Comparison of ENCODE assay signal across 11 cellular contexts in genomic region chr17:2124391-2124790, GRCh38.
DNase-seq lines count a peak whose midpoint lies in the region; ATAC-seq, FAIRE-seq and TF ChIP-seq lines count a peak whose summit lies in the region.
"Had no signal": no experiment of that assay in that cellular context is flagged by ENCODE, and none has a peak within 500 bp of the region (broad histone marks: within the 10 kb centered on the region; RNA-seq: fewer than 3 reads in every experiment).

No MANE protein-coding gene starts in this region.

- H3K9ac ChIP-seq in IMR-90 (ENCODE audit: low read depth, low read length), result no peak overlapping the region

- intact Hi-C loops in IMR-90 (cut with micrococcal nuclease) (no loop called here), ascending aorta (cut with DNase I) (no loop called here)

- peak overlapping the region; percentile 91 for H2BK5ac ChIP-seq in IMR-90 (ENCODE audit: low read depth, low read length, poor library complexity, severe bottlenecking)

- H3K27me3 Mint-ChIP-seq in CD4-positive, CD25-positive, alpha-beta regulatory T cell, result no peaks in the 10 kb centered on the region
- H3K27me3 Mint-ChIP-seq: activated B cell treated with CpG ODN at 0.5 μM for 24 hours had no signal

- H4K91ac ChIP-seq in IMR-90 (ENCODE audit: insufficient read depth, low read depth, low read length), result peak overlapping the region; percentile 92

- H3K36me3 Mint-ChIP-seq in CD4-positive, CD25-positive, alpha-beta regulatory T cell, result peaks cover 21% of the 10 kb centered on the region

- H3K27ac ChIP-seq in CD4-positive, CD25-positive, alpha-beta regulatory T cell (ENCODE audit: insufficient read depth, low read length, poor library complexity, severe bottlenecking), result no peak overlapping the region
- H3K27ac ChIP-seq in IMR-90 (ENCODE audit: insufficient read depth, low read length) (peak overlapping the region; percentile 88), esophagus (ENCODE audit: low read depth in 2 of 2, low read length in 1 of 2) (peak overlapping the region; percentile 84 to 94), osteoblast (ENCODE audit: low read depth, low read length) (peak overlapping the region; percentile 75), ascending aorta (peak overlapping the region in 1 of 2 donors; percentile 54)
- no peak overlapping the region for H3K27ac ChIP-seq in effector memory CD4-positive, alpha-beta T cell (ENCODE audit: insufficient read depth, low read length, poor library complexity, severe bottlenecking)

- H2BK20ac ChIP-seq in IMR-90 (ENCODE audit: low read depth, low read length), result peak overlapping the region; percentile 93; the same call in 1 of the 2 replicates

- H3K9me1 ChIP-seq in IMR-90 (ENCODE audit: insufficient read depth, low read length), result peaks cover 19% of the 10 kb centered on the region

- no peak overlapping the region for H2AK9ac ChIP-seq in IMR-90 (replicated peaks; ENCODE audit: low read depth, low read length, poor library complexity)

- CTCF ChIA-PET in IMR-90 (lab: Yijun Ruan, JAX), result interaction anchor here (3.0 kb wide), 1 partner anchor 13 kb away, joined by 14 read pairs; no protein-coding TSS in a partner anchor

- peak overlapping the region in 2 of 3 donors; percentile 82 to 85 for H3K27ac Mint-ChIP-seq in CD4-positive, CD25-positive, alpha-beta regulatory T cell

- peak overlapping the region; percentile 63 to 76 for H4K8ac ChIP-seq in IMR-90 (ENCODE audit: low read depth in 2 of 2, low read length in 2 of 2)

- TF ChIP-seq RAD21 in IMR-90 (IDR thresholded peaks at IDR 0.05; ENCODE audit: low read length), result no peak

- no peaks in the 10 kb centered on the region for H3K9me3 ChIP-seq in CD4-positive, CD25-positive, alpha-beta regulatory T cell (ENCODE audit: control insufficient read depth in 2 of 2, low read length in 2 of 2)
- H3K9me3 ChIP-seq in IMR-90 (ENCODE audit: control insufficient read depth, insufficient read depth, low read length), result no peaks in the 10 kb centered on the region
- H3K9me3 ChIP-seq in esophagus (ENCODE audit: control insufficient read depth in 2 of 2, insufficient read depth in 1 of 2, low read depth in 1 of 2, low read length in 1 of 2), result no peaks in the 10 kb centered on the region
- H3K9me3 ChIP-seq in osteoblast (ENCODE audit: low read depth, low read length), result no peaks in the 10 kb centered on the region
- H3K9me3 ChIP-seq in effector memory CD4-positive, alpha-beta T cell (ENCODE audit: control insufficient read depth, low read length), result no peaks in the 10 kb centered on the region
- H3K9me3 ChIP-seq in ascending aorta, result no peaks in the 10 kb centered on the region

- no TSS peak for BruUV-seq in IMR-90 (replicated peaks; lab: Mats Ljungman, UMichigan)

- no peak overlapping the region for H2AFZ ChIP-seq in IMR-90 (replicated peaks; ENCODE audit: low read length, poor library complexity)
- no peak overlapping the region for H2AFZ ChIP-seq in osteoblast (ENCODE audit: low read length)

- H3K4me2 ChIP-seq in IMR-90 (ENCODE audit: low read depth, low read length) (peak overlapping the region; percentile 18; the same call in 1 of the 2 replicates), osteoblast (ENCODE audit: insufficient read depth, low read length) (no peak overlapping the region)

- DNase-seq in CD4-positive, CD25-positive, alpha-beta regulatory T cell, result no peak
- peak; percentile 65 for DNase-seq in IMR-90
- DNase-seq in osteoblast (ENCODE audit: insufficient read length, low spot score, missing footprints), result no peak
- no peak for DNase-seq in effector memory CD4-positive, alpha-beta T cell
- no peak for DNase-seq in ascending aorta (ENCODE audit: low spot score in 2 of 2)
- no peak for DNase-seq in HTR-8/SVneo (ENCODE audit: insufficient read length, low spot score)
- DNase-seq: activated B cell treated with CpG ODN at 0.5 μM for 24 hours; activated naive CD4-positive, alpha-beta T cell treated with Interleukin-2 at 50 U/mL for 16 hours; NCI-H2029 treated with DMSO at 0.1 percent for 48 hours had no signal

- peak overlapping the region; percentile 74 for H2BK15ac ChIP-seq in IMR-90 (ENCODE audit: low read depth, low read length)

- H3K18ac ChIP-seq in IMR-90 (ENCODE audit: low read depth, low read length), result peak overlapping the region; percentile 69; the same call in 1 of the 2 replicates

- POLR2A ChIA-PET in IMR-90 (lab: Charles Lee; ENCODE audit: unreplicated experiment), result no interaction called here

- no peaks in the 10 kb centered on the region for H3K9me3 Mint-ChIP-seq in CD4-positive, CD25-positive, alpha-beta regulatory T cell
- H3K9me3 Mint-ChIP-seq: activated B cell treated with CpG ODN at 0.5 μM for 24 hours had no signal

- peak overlapping the region; percentile 66; the same call in 1 of the 2 replicates for H4K5ac ChIP-seq in IMR-90 (ENCODE audit: low read depth, low read length)

- peak overlapping the region; percentile 87 for H2BK120ac ChIP-seq in IMR-90 (ENCODE audit: low read depth, low read length)

- dilution Hi-C loops in IMR-90 (cut with HindIII; ENCODE audit: low sequenced_read_pairs, unreplicated experiment), result no loop called here

- ATAC-seq in CD4-positive, CD25-positive, alpha-beta regulatory T cell (ENCODE audit: low read depth in 2 of 2), result no peak
- ATAC-seq in IMR-90 (ENCODE audit: low read depth), result peak; percentile 16
- ATAC-seq in GM21526 (IDR thresholded peaks at IDR 0.05; ENCODE audit: low FRiP score, unreplicated experiment), result no peak

- H3K4ac ChIP-seq in IMR-90 (ENCODE audit: low read depth, low read length), result peak overlapping the region; percentile 94

- H3K27me3 ChIP-seq in CD4-positive, CD25-positive, alpha-beta regulatory T cell (ENCODE audit: control insufficient read depth, insufficient read depth, low read length), result no peaks in the 10 kb centered on the region
- H3K27me3 ChIP-seq in IMR-90 (ENCODE audit: control insufficient read depth, insufficient read depth, low read length), result no peaks in the 10 kb centered on the region
- H3K27me3 ChIP-seq in esophagus (ENCODE audit: control insufficient read depth in 1 of 2, insufficient read depth in 2 of 2, low read length in 2 of 2), result no peaks in the 10 kb centered on the region
- no peaks in the 10 kb centered on the region for H3K27me3 ChIP-seq in osteoblast (ENCODE audit: insufficient read depth, low read length)
- H3K27me3 ChIP-seq in effector memory CD4-positive, alpha-beta T cell (replicated peaks; ENCODE audit: control insufficient read depth, insufficient read depth, low read length, poor library complexity, severe bottlenecking), result no peaks in the 10 kb centered on the region
- H3K27me3 ChIP-seq in ascending aorta, result no peaks in the 10 kb centered on the region

- H3K79me1 ChIP-seq in IMR-90 (ENCODE audit: low read depth in 1 of 2, low read length in 2 of 2), result peaks cover 4 to 57% of the 10 kb centered on the region in 2 experiments; a peak in 3 of 4 replicates

- H2AK5ac ChIP-seq in IMR-90 (ENCODE audit: low read depth, low read length), result peak overlapping the region; percentile 91

- FAIRE-seq in HTR-8/SVneo (lab: Jason Lieb, UNC), result no peak

- H3K4me3 ChIP-seq in CD4-positive, CD25-positive, alpha-beta regulatory T cell (ENCODE audit: low read depth, low read length), result no peak overlapping the region
- no peak overlapping the region for H3K4me3 ChIP-seq in IMR-90 (ENCODE audit: insufficient read depth, low read depth, low read length)
- H3K4me3 ChIP-seq in esophagus (ENCODE audit: low read depth in 1 of 2, low read length in 2 of 2), result no peak overlapping the region
- H3K4me3 ChIP-seq in osteoblast (ENCODE audit: insufficient read depth, low read length), result no peak overlapping the region
- H3K4me3 ChIP-seq in effector memory CD4-positive, alpha-beta T cell (ENCODE audit: insufficient read depth, low read depth, low read length, poor library complexity, severe bottlenecking), result no peak overlapping the region
- H3K4me3 ChIP-seq in ascending aorta, result no peak overlapping the region

- peaks cover 4% of the 10 kb centered on the region for H3K36me3 ChIP-seq in CD4-positive, CD25-positive, alpha-beta regulatory T cell (ENCODE audit: control insufficient read depth, insufficient read depth, low read length)
- H3K36me3 ChIP-seq in IMR-90 (ENCODE audit: control insufficient read depth, insufficient read depth, low read length) (peaks cover 7% of the 10 kb centered on the region; the same call in 1 of the 2 replicates), esophagus (ENCODE audit: control insufficient read depth in 2 of 2, insufficient read depth in 2 of 2, low read length in 1 of 2) (peaks cover 0 to 6% of the 10 kb centered on the region in 2 donors), osteoblast (ENCODE audit: insufficient read depth, low read length) (no peaks in the 10 kb centered on the region), ascending aorta (peaks cover 0 to 6% of the 10 kb centered on the region in 2 donors)
- H3K36me3 ChIP-seq in effector memory CD4-positive, alpha-beta T cell (ENCODE audit: control insufficient read depth, insufficient read depth, low read length), result peaks cover 5% of the 10 kb centered on the region

- H3K14ac ChIP-seq in IMR-90 (replicated peaks; ENCODE audit: low read depth, low read length), result peak overlapping the region; percentile 95

- H3K4me1 ChIP-seq in CD4-positive, CD25-positive, alpha-beta regulatory T cell (ENCODE audit: control insufficient read depth, insufficient read depth, low read length, poor library complexity, severe bottlenecking), result peaks cover 7% of the 10 kb centered on the region
- H3K4me1 ChIP-seq in IMR-90 (ENCODE audit: control insufficient read depth, insufficient read depth, low read length) (peaks cover 23% of the 10 kb centered on the region), esophagus (ENCODE audit: control insufficient read depth in 2 of 2, insufficient read depth in 2 of 2, low read length in 1 of 2) (peaks cover 2 to 5% of the 10 kb centered on the region in 2 donors), osteoblast (ENCODE audit: insufficient read depth, low read length) (peaks cover 34% of the 10 kb centered on the region), ascending aorta (peaks cover 8 to 19% of the 10 kb centered on the region in 2 donors)
- no peaks in the 10 kb centered on the region for H3K4me1 ChIP-seq in effector memory CD4-positive, alpha-beta T cell (ENCODE audit: control insufficient read depth, insufficient read depth, low read length, poor library complexity, severe bottlenecking)

- peaks cover 8 to 17% (median 14%) of the 10 kb centered on the region in 4 donors for H3K4me1 Mint-ChIP-seq in CD4-positive, CD25-positive, alpha-beta regulatory T cell

- no peak for TF ChIP-seq POLR2A in IMR-90 (IDR thresholded peaks at IDR 0.05; ENCODE audit: low read depth, low read length)

- peak overlapping the region; percentile 49 for H3K56ac ChIP-seq in IMR-90 (ENCODE audit: extremely low read depth, insufficient read depth, low read length)

- peak overlapping the region in 1 of 4 donors; percentile 7 for H3K4me3 Mint-ChIP-seq in CD4-positive, CD25-positive, alpha-beta regulatory T cell

- H4K20me1 ChIP-seq in IMR-90 (ENCODE audit: insufficient read depth, low read length) (no peaks in the 10 kb centered on the region), osteoblast (ENCODE audit: insufficient read depth, low read length) (no peaks in the 10 kb centered on the region)

- TF ChIP-seq CTCF in IMR-90 (conservative IDR thresholded peaks at IDR 0.05; ENCODE audit: low read depth, low read length) (no peak), osteoblast (IDR thresholded peaks at IDR 0.05; ENCODE audit: extremely low read depth, low read depth, low read length) (no peak), ascending aorta (IDR thresholded peaks at IDR 0.05) (no peak)

- no CpG with 5 or more reads among the region's 6 CpGs for WGBS in IMR-90 (ENCODE audit: extremely low coverage in 2 of 2, insufficient read length in 1 of 2), 2 experiments
- 73 to 84% methylated on average over 6 of the region's 6 CpGs for WGBS in esophagus, 2 donors

- H3K79me2 ChIP-seq in osteoblast (ENCODE audit: insufficient read depth, low read length), result no peaks in the 10 kb centered on the region

- in situ Hi-C loops in IMR-90 (cut with MboI; ENCODE audit: low sequenced_read_pairs), result no loop called here

- peak overlapping the region; percentile 78; the same call in 1 of the 2 replicates for H3K23ac ChIP-seq in IMR-90 (ENCODE audit: low read depth, low read length)

Comparison
In these comparisons a context has a peak if more than half of its experiments do, and no peak if none do; other contexts are left out.
1. H3K27ac ChIP-seq: peak in IMR-90 (single experiment), esophagus (2 of 2) and osteoblast (single experiment); none in CD4-positive, CD25-positive, alpha-beta regulatory T cell (single experiment) and effector memory CD4-positive, alpha-beta T cell (single experiment).